In the genomic region with DNA sequence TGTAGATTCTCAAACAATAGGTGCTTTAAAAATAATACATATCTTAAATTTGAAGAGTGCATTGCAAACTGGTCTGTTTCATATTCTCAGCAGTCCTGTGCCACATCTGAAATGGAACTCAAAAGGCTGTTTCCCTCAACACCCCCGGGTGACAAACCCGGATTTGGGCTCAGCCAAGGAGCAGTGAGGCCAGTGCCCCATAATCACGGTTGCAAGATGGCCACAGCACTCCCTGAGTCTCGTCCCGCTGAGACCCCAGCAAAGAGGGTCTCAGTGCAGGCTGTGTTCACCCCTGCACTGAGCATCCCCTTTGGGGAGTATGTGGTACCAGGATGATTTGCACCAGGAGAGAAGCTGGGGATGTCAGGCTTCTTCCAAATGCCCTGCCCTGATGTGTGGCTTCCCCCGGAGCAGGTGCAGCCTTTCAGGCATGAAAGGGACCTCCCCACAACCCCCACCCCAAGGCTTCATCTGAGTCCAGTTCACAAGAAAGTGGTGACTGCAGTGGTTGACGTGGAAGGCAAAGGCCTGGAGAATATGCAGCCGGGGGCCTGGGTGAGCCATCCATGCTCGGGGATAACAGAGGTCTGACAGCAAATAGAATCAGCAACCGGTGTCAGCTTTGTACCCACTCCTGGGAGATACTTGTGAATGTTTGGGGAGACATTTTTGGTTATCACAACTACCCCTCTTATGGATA, we compare ENCODE assay signal across 1 cellular context.
TF ChIP-seq lines count a peak whose summit lies in the region.

No MANE protein-coding gene starts in this region.

TF ChIP-seq in IMR-90, 13 proteins besides CTCF, POLR2A, EP300 and RAD21:
- TF ChIP-seq RFX5 (IDR thresholded peaks at IDR 0.05; ENCODE audit: low read depth, low read length) (no peak), CHD1 (IDR thresholded peaks at IDR 0.05; ENCODE audit: low read depth, low read length) (no peak), MAFK (IDR thresholded peaks at IDR 0.05; ENCODE audit: low read depth, low read length) (no peak), BHLHE40 (IDR thresholded peaks at IDR 0.05; ENCODE audit: low read depth, low read length) (no peak), RCOR1 (IDR thresholded peaks at IDR 0.05; ENCODE audit: insufficient replicate concordance, low read length) (no peak), MXI1 (IDR thresholded peaks at IDR 0.05; ENCODE audit: borderline replicate concordance, low read depth, low read length) (no peak), CEBPB (IDR thresholded peaks at IDR 0.05; ENCODE audit: low read depth, low read length) (no peak), NFE2L2 (IDR thresholded peaks at IDR 0.05; ENCODE audit: low read depth, low read length) (no peak), MAZ (IDR thresholded peaks at IDR 0.05; ENCODE audit: borderline replicate concordance, low read depth, low read length) (no peak), FOS (IDR thresholded peaks at IDR 0.05; ENCODE audit: low read depth, low read length) (no peak), SMC3 (IDR thresholded peaks at IDR 0.05; ENCODE audit: low read depth, low read length) (no peak)
- TF ChIP-seq, protein P1, sequence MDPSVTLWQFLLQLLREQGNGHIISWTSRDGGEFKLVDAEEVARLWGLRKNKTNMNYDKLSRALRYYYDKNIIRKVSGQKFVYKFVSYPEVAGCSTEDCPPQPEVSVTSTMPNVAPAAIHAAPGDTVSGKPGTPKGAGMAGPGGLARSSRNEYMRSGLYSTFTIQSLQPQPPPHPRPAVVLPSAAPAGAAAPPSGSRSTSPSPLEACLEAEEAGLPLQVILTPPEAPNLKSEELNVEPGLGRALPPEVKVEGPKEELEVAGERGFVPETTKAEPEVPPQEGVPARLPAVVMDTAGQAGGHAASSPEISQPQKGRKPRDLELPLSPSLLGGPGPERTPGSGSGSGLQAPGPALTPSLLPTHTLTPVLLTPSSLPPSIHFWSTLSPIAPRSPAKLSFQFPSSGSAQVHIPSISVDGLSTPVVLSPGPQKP (IDR thresholded peaks at IDR 0.05; ENCODE audit: borderline replicate concordance, low read depth, low read length): no peak
- TF ChIP-seq, protein P2, sequence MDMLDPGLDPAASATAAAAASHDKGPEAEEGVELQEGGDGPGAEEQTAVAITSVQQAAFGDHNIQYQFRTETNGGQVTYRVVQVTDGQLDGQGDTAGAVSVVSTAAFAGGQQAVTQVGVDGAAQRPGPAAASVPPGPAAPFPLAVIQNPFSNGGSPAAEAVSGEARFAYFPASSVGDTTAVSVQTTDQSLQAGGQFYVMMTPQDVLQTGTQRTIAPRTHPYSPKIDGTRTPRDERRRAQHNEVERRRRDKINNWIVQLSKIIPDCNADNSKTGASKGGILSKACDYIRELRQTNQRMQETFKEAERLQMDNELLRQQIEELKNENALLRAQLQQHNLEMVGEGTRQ (IDR thresholded peaks at IDR 0.05; ENCODE audit: low read depth, low read length): no peak
